ENCODE assay signal across 8 cellular contexts in the genomic region with DNA sequence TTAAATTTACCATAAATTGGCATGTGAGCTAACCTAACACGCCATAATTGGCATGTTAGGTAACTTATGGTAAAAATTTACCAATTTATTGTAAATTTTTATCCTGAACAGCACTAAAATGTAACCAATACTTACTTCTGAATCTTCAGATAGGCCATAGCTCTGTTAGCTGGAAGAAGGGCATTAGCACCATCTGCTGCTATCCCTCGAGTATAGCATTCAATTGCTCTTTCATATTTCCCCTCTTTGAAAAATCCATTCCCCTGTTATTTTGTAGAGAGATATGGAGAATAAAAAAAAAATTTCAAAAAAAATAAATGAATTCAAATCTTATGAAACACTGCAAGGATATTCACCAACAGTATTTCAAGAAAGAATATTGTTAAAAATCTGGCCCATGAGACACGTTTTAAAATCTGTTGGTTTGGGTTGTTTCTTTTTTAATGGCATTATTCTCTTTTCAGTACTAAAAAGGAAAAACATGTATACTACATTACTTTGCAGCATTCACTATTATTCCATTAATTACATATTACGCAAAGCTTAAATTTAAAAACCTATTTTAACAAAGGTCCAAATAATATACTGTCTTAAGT. TPM values are rescaled to one million over a fixed set of nuclear protein-coding genes. Genes with fewer than 3 reads are reported as not detected.
A peak's percentile ranks its signal among the peaks of the same experiment; 100 is the strongest.
DNase-seq lines count a peak whose midpoint lies in the region; ATAC-seq and TF ChIP-seq lines count a peak whose summit lies in the region.

No MANE protein-coding gene starts in this region.

- H3K27ac ChIP-seq in H9 (ENCODE audit: insufficient read length, low read depth, low read length) (no peak overlapping the region), OCI-LY3 (ENCODE audit: low read length) (no peak overlapping the region), mesenchymal stem cell (ENCODE audit: low read length, poor library complexity, severe bottlenecking) (no peak overlapping the region)

- no peak overlapping the region for H3K4ac ChIP-seq in H9 (ENCODE audit: low read depth, low read length)
- H3K4ac ChIP-seq in mesenchymal stem cell (ENCODE audit: low read depth in 1 of 2, low read length in 2 of 2): no peak overlapping the region

- H3K36me3 ChIP-seq in OCI-LY3 (replicated peaks; ENCODE audit: low read depth, low read length): peaks cover 37% of the 10 kb centered on the region
- H3K36me3 ChIP-seq in mesenchymal stem cell (ENCODE audit: control insufficient read depth in 1 of 2, insufficient read depth in 2 of 2, low read depth in 1 of 2, low read length in 2 of 2): peaks cover 6 to 52% of the 10 kb centered on the region in 2 experiments

- H3K9me3 Mint-ChIP-seq in H9 (no peaks in the 10 kb centered on the region), chondrocyte (ENCODE audit: low read depth) (peaks cover under 1% of the 10 kb centered on the region)

- H3K79me1 ChIP-seq in H9 (ENCODE audit: insufficient read depth, low read depth, low read length, poor library complexity, severe bottlenecking): no peaks in the 10 kb centered on the region
- peaks cover 9% of the 10 kb centered on the region for H3K79me1 ChIP-seq in mesenchymal stem cell (replicated peaks; ENCODE audit: low read length, poor library complexity, severe bottlenecking)

- H3K9ac ChIP-seq in H9 (ENCODE audit: extremely low read depth, insufficient read length, low read length): no peak overlapping the region
- H3K9ac ChIP-seq in OCI-LY3 (ENCODE audit: low read length): no peak overlapping the region
- H3K9ac ChIP-seq in mesenchymal stem cell (ENCODE audit: low read length): no peak overlapping the region

- H3K79me2 ChIP-seq in H9 (ENCODE audit: insufficient read depth, low read length) (no peaks in the 10 kb centered on the region), OCI-LY3 (ENCODE audit: low read length) (no peaks in the 10 kb centered on the region)

- H3K4me1 ChIP-seq in H9 (ENCODE audit: insufficient read depth, low read length) (no peaks in the 10 kb centered on the region), OCI-LY3 (ENCODE audit: low read length) (peaks cover 3% of the 10 kb centered on the region; the same call in 1 of the 2 replicates), mesenchymal stem cell (ENCODE audit: control insufficient read depth, insufficient read depth, low read depth, low read length) (no peaks in the 10 kb centered on the region)

- H2BK20ac ChIP-seq in H9 (ENCODE audit: low read depth, low read length, poor library complexity, severe bottlenecking): no peak overlapping the region

- no peak overlapping the region for H3T11ph ChIP-seq in H9 (ENCODE audit: low read length)

- no peak overlapping the region for H3K4me3 ChIP-seq in OCI-LY3 (ENCODE audit: low read length)
- H3K4me3 ChIP-seq in mesenchymal stem cell (ENCODE audit: insufficient read depth in 1 of 2, low read depth in 1 of 2, low read length in 2 of 2): no peak overlapping the region

- no peak overlapping the region for H3K23ac ChIP-seq in H9 (ENCODE audit: insufficient read length, low read depth, low read length)
- no peak overlapping the region for H3K23ac ChIP-seq in mesenchymal stem cell (ENCODE audit: low read length in 2 of 2)

- H2BK5ac ChIP-seq in H9 (ENCODE audit: insufficient read length, low read length) (no peak overlapping the region), mesenchymal stem cell (ENCODE audit: low read depth, low read length, poor library complexity, severe bottlenecking) (no peak overlapping the region)

- H2BK120ac ChIP-seq in H9 (ENCODE audit: low read depth, low read length, poor library complexity, severe bottlenecking): no peak overlapping the region
- no peak overlapping the region for H2BK120ac ChIP-seq in mesenchymal stem cell (ENCODE audit: low read depth, low read length)

- H4K8ac ChIP-seq in H9 (replicated peaks; ENCODE audit: insufficient read length, low read depth, low read length) (no peak overlapping the region), mesenchymal stem cell (ENCODE audit: low read length) (no peak overlapping the region)

- H4K91ac ChIP-seq in H9 (ENCODE audit: insufficient read length, low read depth, low read length): no peak overlapping the region
- H4K91ac ChIP-seq in mesenchymal stem cell (ENCODE audit: low read length): no peak overlapping the region

- no peak overlapping the region for H3K4me2 ChIP-seq in H9 (ENCODE audit: insufficient read depth, insufficient read length, low read length)
- no peak overlapping the region for H3K4me2 ChIP-seq in OCI-LY3 (ENCODE audit: low read length)
- H3K4me2 ChIP-seq in mesenchymal stem cell (ENCODE audit: low read length, poor library complexity, severe bottlenecking): no peak overlapping the region

- no peak overlapping the region for H3K4me3 Mint-ChIP-seq in H9
- no peak overlapping the region for H3K4me3 Mint-ChIP-seq in chondrocyte (ENCODE audit: unreplicated experiment)

- H4K20me1 ChIP-seq in H9 (ENCODE audit: control insufficient read depth, insufficient read depth, insufficient read length) (no peaks in the 10 kb centered on the region), OCI-LY3 (ENCODE audit: insufficient read depth, low read length) (no peaks in the 10 kb centered on the region)

- peak; percentile 65 for DNase-seq in DMS53 treated with DMSO at 0.1 percent for 48 hours (lab: John Stamatoyannopoulos, UW; ENCODE audit: unreplicated experiment)
- no peak for DNase-seq in H9
- no peak for DNase-seq in chondrocyte (ENCODE audit: low spot score)
- peak; percentile 62 for DNase-seq in mesenchymal stem cell
- no peak for DNase-seq in GM19240 (ENCODE audit: insufficient read length, low spot score)

- H2AK5ac ChIP-seq in H9 (ENCODE audit: insufficient read length, low read length) (no peak overlapping the region), mesenchymal stem cell (ENCODE audit: low read length, severe bottlenecking) (no peak overlapping the region)

- H3K27me3 Mint-ChIP-seq in H9 (ENCODE audit: low read depth): no peaks in the 10 kb centered on the region
- H3K27me3 Mint-ChIP-seq in chondrocyte (ENCODE audit: low read depth): no peaks in the 10 kb centered on the region

- H3K18ac ChIP-seq in H9 (ENCODE audit: insufficient read length, low read depth, low read length) (no peak overlapping the region), mesenchymal stem cell (ENCODE audit: low read depth in 1 of 2, low read length in 2 of 2) (no peak overlapping the region)

- no CpG with 5 or more reads among the region's 4 CpGs for WGBS in H9 (ENCODE audit: extremely low coverage, insufficient read length, low lambda C conversion rate)
- no CpG with 5 or more reads among the region's 4 CpGs for WGBS in mesenchymal stem cell

- peak; percentile 71 for TF ChIP-seq CTCF in H9 (conservative IDR thresholded peaks at IDR 0.05)
- peak; percentile 71 for TF ChIP-seq CTCF in OCI-LY3 (IDR thresholded peaks at IDR 0.05; ENCODE audit: low read depth, low read length)
- TF ChIP-seq CTCF in chondrocyte (IDR thresholded peaks at IDR 0.05): peak; percentile 89

- H3K14ac ChIP-seq in H9 (ENCODE audit: insufficient read depth, low read length): no peak overlapping the region
- H3K14ac ChIP-seq in mesenchymal stem cell (ENCODE audit: low read length in 2 of 2): no peak overlapping the region

- H3K27me3 ChIP-seq in H9 (ENCODE audit: insufficient read depth, low read length) (no peaks in the 10 kb centered on the region), OCI-LY3 (ENCODE audit: low read depth, low read length) (no peaks in the 10 kb centered on the region), mesenchymal stem cell (ENCODE audit: control insufficient read depth in 1 of 2, insufficient read depth in 1 of 2, low read length in 2 of 2) (no peaks in the 10 kb centered on the region)

- H3K27ac Mint-ChIP-seq in H9: no peak overlapping the region
- H3K27ac Mint-ChIP-seq in chondrocyte (ENCODE audit: unreplicated experiment): no peak overlapping the region

- no peak overlapping the region for H2AFZ ChIP-seq in H9 (ENCODE audit: low read length)
- H2AFZ ChIP-seq in OCI-LY3 (ENCODE audit: low read depth, low read length): no peak overlapping the region
- H2AFZ ChIP-seq in mesenchymal stem cell (ENCODE audit: low read depth, low read length): no peak overlapping the region

- no peak overlapping the region for H2BK12ac ChIP-seq in H9 (ENCODE audit: insufficient read length, low read depth, low read length)
- no peak overlapping the region for H2BK12ac ChIP-seq in mesenchymal stem cell (ENCODE audit: low read length in 2 of 2)

- no peaks in the 10 kb centered on the region for H3K23me2 ChIP-seq in H9 (ENCODE audit: insufficient read length, low read depth, low read length, poor library complexity, severe bottlenecking)

- H3K36me3 Mint-ChIP-seq in H9 (ENCODE audit: insufficient read depth in 1 of 3, low read depth in 3 of 3): peaks cover under 1 to 34% (median 13%) of the 10 kb centered on the region in 3 experiments; a peak in 6 of 7 replicates
- H3K36me3 Mint-ChIP-seq in chondrocyte (ENCODE audit: low read depth): peaks cover 14% of the 10 kb centered on the region

- no peaks in the 10 kb centered on the region for H3K9me3 ChIP-seq in H9 (ENCODE audit: control insufficient read depth, low read depth, low read length)
- no peaks in the 10 kb centered on the region for H3K9me3 ChIP-seq in OCI-LY3 (ENCODE audit: insufficient read depth, low read length)
- no peaks in the 10 kb centered on the region for H3K9me3 ChIP-seq in mesenchymal stem cell (ENCODE audit: control insufficient read depth, low read length)

- no peak for ATAC-seq in HG03045 (IDR thresholded peaks at IDR 0.05; ENCODE audit: unreplicated experiment)
- no peak for ATAC-seq in HG02763 (IDR thresholded peaks at IDR 0.05; ENCODE audit: unreplicated experiment)

- no peaks in the 10 kb centered on the region for H3K4me1 Mint-ChIP-seq in H9
- no peaks in the 10 kb centered on the region for H3K4me1 Mint-ChIP-seq in chondrocyte (ENCODE audit: low read depth)

- H4K5ac ChIP-seq in H9 (ENCODE audit: insufficient read length, low read depth, low read length): no peak overlapping the region

- H3K56ac ChIP-seq in H9 (ENCODE audit: insufficient read length, low read depth, low read length): no peak overlapping the region

- H2BK15ac ChIP-seq in H9 (ENCODE audit: low read depth, low read length): no peak overlapping the region
- no peak overlapping the region for H2BK15ac ChIP-seq in mesenchymal stem cell (ENCODE audit: low read depth, poor library complexity, severe bottlenecking)

RNA-seq across cellular contexts. Expression of gene RPAP3, which starts 19.1 kb away (rescaled TPM):
- total RNA-seq in H9 (2021) (48.9 and 53.3 TPM in 2 replicates), chondrocyte (23.8 to 35.8 TPM (median 26.1 TPM) in 3 replicates)
- polyA plus RNA-seq in mesenchymal stem cell (2013, experiment 1 of 2): 28.1 TPM
- polyA plus RNA-seq in mesenchymal stem cell (2013, experiment 2 of 2): 30.9 TPM

RNA-seq across cellular contexts. Expression of gene ENDOU, which starts 38.5 kb away (rescaled TPM):
- not detected in 2 replicates for total RNA-seq in H9 (2021)
- not detected in 3 replicates for total RNA-seq in chondrocyte
- not detected for polyA plus RNA-seq in mesenchymal stem cell (2013, experiment 1 of 2)
- polyA plus RNA-seq in mesenchymal stem cell (2013, experiment 2 of 2): not detected

Comparison
In these comparisons a context has a peak if more than half of its experiments do, and no peak if none do; other contexts are left out.
1. DNase-seq: peak in DMS53 treated with DMSO at 0.1 percent for 48 hours (single experiment) and mesenchymal stem cell (single experiment); none in H9 (single experiment), chondrocyte (single experiment) and GM19240 (single experiment).
2. Peak in every context shown above with its lines, with median percentiles within 50 percentile points of each other: CTCF ChIP-seq.